In the genomic region with DNA sequence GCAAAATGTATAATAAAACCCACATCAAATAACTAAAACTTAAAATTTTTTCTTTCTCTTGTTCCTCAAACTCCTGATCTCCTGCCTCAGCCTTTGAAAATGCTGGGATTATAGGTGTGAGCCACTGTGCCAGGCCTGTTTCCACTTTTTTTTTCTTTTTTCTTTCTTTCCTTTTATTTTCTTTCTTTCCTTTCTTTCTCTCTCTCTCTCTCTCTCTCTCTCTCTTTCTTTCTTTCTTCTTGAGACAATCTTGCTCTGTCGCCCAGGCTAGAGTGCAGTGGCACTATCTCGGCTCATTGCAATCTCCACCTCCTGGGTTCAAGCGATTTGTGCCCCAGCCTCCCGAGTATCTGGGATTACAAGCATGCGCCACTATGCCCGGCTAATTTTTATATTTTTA, we compare ENCODE assay signal across 31 cellular contexts.
"Had no signal": no experiment of that assay in that cellular context is flagged by ENCODE, and none has a peak within 500 bp of the region (broad histone marks: within the 10 kb centered on the region; RNA-seq: fewer than 3 reads in every experiment).

No MANE protein-coding gene starts in this region.

- H3K36me3 Mint-ChIP-seq: activated CD4-positive, alpha-beta memory T cell treated with anti-CD3 and anti-CD28 coated beads for 36 hours; activated naive CD4-positive, alpha-beta T cell treated with anti-CD3 and anti-CD28 coated beads, Interleukin-2, amount 50 U/mL, for 72 hours; activated naive CD8-positive, alpha-beta T cell treated with anti-CD3 and anti-CD28 coated beads for 36 hours; brain; T-cell had no signal

- H3K4me3 Mint-ChIP-seq: activated B cell treated with CpG ODN at 0.5 μM for 24 hours; activated CD4-positive, alpha-beta memory T cell treated with anti-CD3 and anti-CD28 coated beads for 36 hours; activated CD4-positive, alpha-beta T cell treated with anti-CD3 and anti-CD28 coated beads, Interleukin-2, amount 10 ng/mL, durations not matched to agents 24 days and 14 days; activated CD8-positive, alpha-beta T cell treated with anti-CD3 and anti-CD28 coated beads for 36 hours; activated naive CD4-positive, alpha-beta T cell treated with anti-CD3 and anti-CD28 coated beads for 36 hours; activated naive CD8-positive, alpha-beta T cell treated with anti-CD3 and anti-CD28 coated beads for 36 hours; activated T-cell treated with anti-CD3 and anti-CD28 coated beads, Interleukin-2, amount 50 U/mL, for 4 hours; activated T-cell treated with anti-CD3 and anti-CD28 coated beads, Interleukin-2, amount 50 U/mL, for 72 hours; activated T-helper 1 cell treated with anti-CD3 and anti-CD28 coated beads, Interleukin-12 subunit alpha, Interleukin-12 subunit beta, Interleukin-2, Interleukin-4 antibody, amounts not matched to agents 30 ng/mL and 10 ng/mL and 1 ng/mL, durations not matched to agents 14 hours and 24 hours and 36 hours; activated T-helper 17 cell treated with anti-CD3 and anti-CD28 coated beads, Interleukin-2, amount 50 U/mL, for 72 hours; T-cell; T-helper 2 cell treated with Interferon-gamma antibody and Interleukin-4, amounts not matched to agents 5 μg/mL and 100 μg/mL, for 36 hours had no signal

- H3K9me3 Mint-ChIP-seq: activated B cell treated with CpG ODN at 0.5 μM for 24 hours; activated CD4-positive, alpha-beta memory T cell treated with anti-CD3 and anti-CD28 coated beads for 36 hours; activated CD4-positive, alpha-beta T cell treated with anti-CD3 and anti-CD28 coated beads, Interleukin-2, amount 10 ng/mL, durations not matched to agents 24 days and 14 days; activated CD8-positive, alpha-beta T cell treated with anti-CD3 and anti-CD28 coated beads for 36 hours; activated naive CD4-positive, alpha-beta T cell treated with anti-CD3 and anti-CD28 coated beads for 36 hours; activated naive CD4-positive, alpha-beta T cell treated with anti-CD3 and anti-CD28 coated beads, Interleukin-2, amount 50 U/mL, for 72 hours; activated naive CD8-positive, alpha-beta T cell treated with anti-CD3 and anti-CD28 coated beads for 36 hours; activated T-cell treated with anti-CD3 and anti-CD28 coated beads, Interleukin-2, amount 50 U/mL, for 4 hours; activated T-cell treated with anti-CD3 and anti-CD28 coated beads, Interleukin-2, amount 50 U/mL, for 72 hours; activated T-helper 1 cell treated with anti-CD3 and anti-CD28 coated beads, Interleukin-12 subunit alpha, Interleukin-12 subunit beta, Interleukin-2, Interleukin-4 antibody, amounts not matched to agents 30 ng/mL and 10 ng/mL and 1 ng/mL, durations not matched to agents 14 hours and 24 hours and 36 hours; activated T-helper 17 cell treated with anti-CD3 and anti-CD28 coated beads, Interleukin-2, amount 50 U/mL, for 72 hours; T-cell; T-helper 2 cell treated with Interferon-gamma antibody and Interleukin-4, amounts not matched to agents 5 μg/mL and 100 μg/mL, for 36 hours had no signal

- DNase-seq: activated B cell treated with CpG ODN at 0.5 μM for 24 hours; activated CD4-positive, alpha-beta memory T cell treated with anti-CD3 and anti-CD28 coated beads for 36 hours; activated CD4-positive, alpha-beta T cell treated with anti-CD3 and anti-CD28 coated beads for 4 hours; activated CD4-positive, alpha-beta T cell treated with anti-CD3 and anti-CD28 coated beads, Interleukin-2, amount 10 ng/mL, durations not matched to agents 24 days and 14 days; activated CD4-positive, alpha-beta T cell treated with anti-CD3 and anti-CD28 coated beads, Interleukin-2, amount 50 U/mL, for 1 hour; activated CD4-positive, alpha-beta T cell treated with anti-CD3 and anti-CD28 coated beads, Interleukin-2, amount 50 U/mL, for 4 hours; activated CD4-positive, CD25-positive, alpha-beta regulatory T cell treated with anti-CD3 and anti-CD28 coated beads, Interleukin-2, amount 50 U/mL, for 72 hours; activated CD8-positive, alpha-beta memory T cell treated with anti-CD3 and anti-CD28 coated beads, Interleukin-2, amount 50 U/mL, for 4 hours; activated effector memory CD4-positive, alpha-beta T cell treated with anti-CD3 and anti-CD28 coated beads, Interleukin-2, amount 50 U/mL, for 16 hours; activated gamma-delta T cell treated with Interleukin-2 at 50 U/mL for 16 hours; activated naive CD4-positive, alpha-beta T cell; activated naive CD4-positive, alpha-beta T cell treated with anti-CD3 and anti-CD28 coated beads for 36 hours; activated naive CD4-positive, alpha-beta T cell treated with anti-CD3 and anti-CD28 coated beads, Interleukin-2, amount 50 U/mL, for 16 hours; activated naive CD8-positive, alpha-beta T cell treated with anti-CD3 and anti-CD28 coated beads for 36 hours; activated T-cell treated with anti-CD3 and anti-CD28 coated beads for 4 hours; activated T-cell treated with anti-CD3 and anti-CD28 coated beads, Interleukin-2, amount 50 U/mL, for 1 hour; activated T-cell treated with anti-CD3 and anti-CD28 coated beads, Interleukin-2, amount 50 U/mL, for 4 hours; activated T-cell treated with anti-CD3 and anti-CD28 coated beads, Interleukin-2, amount 50 U/mL, for 72 hours; adrenal gland; amniotic stem cell; aorta; caudate nucleus; T-cell; T-helper 2 cell; T-helper 9 cell had no signal

- H3K27ac Mint-ChIP-seq: activated B cell treated with CpG ODN at 0.5 μM for 24 hours; activated CD4-positive, alpha-beta memory T cell treated with anti-CD3 and anti-CD28 coated beads for 36 hours; activated CD4-positive, alpha-beta T cell treated with anti-CD3 and anti-CD28 coated beads, Interleukin-2, amount 10 ng/mL, durations not matched to agents 24 days and 14 days; activated CD8-positive, alpha-beta T cell treated with anti-CD3 and anti-CD28 coated beads for 36 hours; activated naive CD4-positive, alpha-beta T cell treated with anti-CD3 and anti-CD28 coated beads for 36 hours; activated naive CD4-positive, alpha-beta T cell treated with anti-CD3 and anti-CD28 coated beads, Interleukin-2, amount 50 U/mL, for 72 hours; activated naive CD8-positive, alpha-beta T cell treated with anti-CD3 and anti-CD28 coated beads for 36 hours; activated T-cell treated with anti-CD3 and anti-CD28 coated beads, Interleukin-2, amount 50 U/mL, for 72 hours; activated T-helper 1 cell treated with anti-CD3 and anti-CD28 coated beads, Interleukin-12 subunit alpha, Interleukin-12 subunit beta, Interleukin-2, Interleukin-4 antibody, amounts not matched to agents 30 ng/mL and 10 ng/mL and 1 ng/mL, durations not matched to agents 14 hours and 24 hours and 36 hours; activated T-helper 17 cell treated with anti-CD3 and anti-CD28 coated beads, Interleukin-2, amount 50 U/mL, for 72 hours; T-cell; T-helper 2 cell treated with Interferon-gamma antibody and Interleukin-4, amounts not matched to agents 5 μg/mL and 100 μg/mL, for 36 hours had no signal

- H3K9me3 ChIP-seq: adrenal gland had no signal
